ENCODE assay signal across 16 cellular contexts in genomic region chr9:114445616-114446015, GRCh38. TPM values are rescaled to one million over a fixed set of nuclear protein-coding genes. Genes with fewer than 3 reads are reported as not detected.
DNase-seq lines count a peak whose midpoint lies in the region; ATAC-seq and TF ChIP-seq lines count a peak whose summit lies in the region.
"Had no signal": no experiment of that assay in that cellular context is flagged by ENCODE, and none has a peak within 500 bp of the region (broad histone marks: within the 10 kb centered on the region; RNA-seq: fewer than 3 reads in every experiment).

No MANE protein-coding gene starts in this region.

- H3K4me3 ChIP-seq in SK-N-SH (ENCODE audit: low read depth in 2 of 2, low read length in 1 of 2) (no peak overlapping the region), hepatocyte (no peak overlapping the region), OCI-LY7 (ENCODE audit: low read depth, low read length, poor library complexity, severe bottlenecking) (no peak overlapping the region)
- H3K4me3 ChIP-seq: GM12878, Peyer's patch had no signal

- H2AFZ ChIP-seq in SK-N-SH (ENCODE audit: low read depth) (peak overlapping the region; percentile 45; the same call in 1 of the 2 replicates), hepatocyte (no peak overlapping the region), OCI-LY7 (ENCODE audit: low read length) (no peak overlapping the region)

- CTCF ChIA-PET in SK-N-SH (lab: Yijun Ruan, JAX) (interaction anchor here (1.5 kb wide), 1 partner anchor 40 kb away, joined by 6 read pairs; no protein-coding TSS in a partner anchor), OCI-LY7 (lab: Charles Lee; ENCODE audit: unreplicated experiment) (no interaction called here)

- WGBS in SK-N-SH (ENCODE audit: low lambda C conversion rate) = 76% methylated on average over 5 of the region's 5 CpGs
- WGBS in hepatocyte (ENCODE audit: low lambda C conversion rate, missing lambda C conversion rate) = 94% methylated on average over 5 of the region's 5 CpGs

- POLR2A ChIA-PET in SK-N-SH (lab: Yijun Ruan, JAX) (no interaction called here), OCI-LY7 (lab: Charles Lee) (interaction anchor here (0.6 kb wide), 1 partner anchor 17 kb away, joined by 5 read pairs; no protein-coding TSS in a partner anchor)

- TF ChIP-seq EP300 in SK-N-SH (IDR thresholded peaks at IDR 0.05; ENCODE audit: borderline replicate concordance in 1 of 2, low read depth in 1 of 2, low read length in 1 of 2) = no peak

- H3F3A ChIP-seq in SK-N-SH (replicated peaks; ENCODE audit: insufficient read depth) = peaks cover 14% of the 10 kb centered on the region

- no peaks in the 10 kb centered on the region for H3K9me2 ChIP-seq in SK-N-SH
- no peaks in the 10 kb centered on the region for H3K9me2 ChIP-seq in hepatocyte (replicated peaks; ENCODE audit: insufficient read depth)
- H3K9me2 ChIP-seq in OCI-LY7 (ENCODE audit: insufficient read depth, low read length) = no peaks in the 10 kb centered on the region

- TF ChIP-seq CTCF in SK-N-SH (IDR thresholded peaks at IDR 0.05) (no peak), omental fat pad (IDR thresholded peaks at IDR 0.05) (no peak), hepatocyte (IDR thresholded peaks at IDR 0.05; ENCODE audit: poor library complexity) (no peak), OCI-LY7 (conservative IDR thresholded peaks at IDR 0.05; ENCODE audit: low read length) (no peak)

- H3K4me2 ChIP-seq in SK-N-SH (peak overlapping the region; percentile 56), hepatocyte (no peak overlapping the region), OCI-LY7 (ENCODE audit: low read length) (no peak overlapping the region)

- intact Hi-C loops in OCI-LY7 (cut with micrococcal nuclease; ENCODE audit: unreplicated experiment) = no loop called here

- DNase-seq in SK-N-SH (no peak), caudate nucleus (lab: John Stamatoyannopoulos, UW) (no peak), omental fat pad (ENCODE audit: low spot score) (no peak), hepatocyte (ENCODE audit: low spot score) (no peak), OCI-LY7 (ENCODE audit: low spot score) (no peak)
- DNase-seq: CD8-positive, alpha-beta memory T cell; GDM1; KG1; NCI-H1048; NCI-H146; NCI-H524; Peyer's patch had no signal

- no peak for TF ChIP-seq RAD21 in SK-N-SH (IDR thresholded peaks at IDR 0.05; ENCODE audit: low read length)

- H3K27me3 Mint-ChIP-seq in stimulated activated memory B cell treated with anti-CD40 and anti-IgM and Interleukin-4, amounts not matched to agents 10 μg/mL and 1 μg/mL and 100 μg/mL, for 72 hours = no peaks in the 10 kb centered on the region
- H3K27me3 Mint-ChIP-seq: CD8-positive, alpha-beta memory T cell had no signal

- no peak overlapping the region for H3K9ac ChIP-seq in SK-N-SH

- no peaks in the 10 kb centered on the region for H3K9me3 ChIP-seq in SK-N-SH
- H3K9me3 ChIP-seq in hepatocyte (ENCODE audit: low read depth) = no peaks in the 10 kb centered on the region
- H3K9me3 ChIP-seq in OCI-LY7 (ENCODE audit: low read length) = peaks cover 7% of the 10 kb centered on the region; the same call in 1 of the 2 replicates

- no TSS peak for BruUV-seq in OCI-LY7 (replicated peaks; lab: Mats Ljungman, UMichigan)

- H3K36me3 ChIP-seq in SK-N-SH (replicated peaks in 1 of 2; ENCODE audit: control insufficient read depth in 1 of 2, insufficient read depth in 2 of 2, low read length in 1 of 2) = no peaks in the 10 kb centered on the region
- H3K36me3 ChIP-seq in hepatocyte (replicated peaks; ENCODE audit: insufficient read depth, low read depth) = no peaks in the 10 kb centered on the region
- H3K36me3 ChIP-seq in OCI-LY7 (ENCODE audit: insufficient read depth, low read length) = no peaks in the 10 kb centered on the region
- H3K36me3 ChIP-seq: Peyer's patch had no signal

- H3K4me1 ChIP-seq in SK-N-SH (ENCODE audit: control insufficient read depth in 1 of 2, insufficient read depth in 2 of 2, low read depth in 1 of 2, low read length in 1 of 2) = no peaks in the 10 kb centered on the region
- H3K4me1 ChIP-seq in hepatocyte (ENCODE audit: insufficient read depth) = no peaks in the 10 kb centered on the region
- no peaks in the 10 kb centered on the region for H3K4me1 ChIP-seq in OCI-LY7 (ENCODE audit: insufficient read depth, low read length, poor library complexity, severe bottlenecking)
- H3K4me1 ChIP-seq: Peyer's patch had no signal

- H3K36me3 Mint-ChIP-seq in stimulated activated memory B cell treated with anti-CD40 and anti-IgM and Interleukin-4, amounts not matched to agents 10 μg/mL and 1 μg/mL and 100 μg/mL, for 72 hours = peaks cover 15% of the 10 kb centered on the region

- H4K20me1 ChIP-seq in SK-N-SH (ENCODE audit: insufficient read depth) (no peaks in the 10 kb centered on the region), hepatocyte (ENCODE audit: insufficient read depth, poor library complexity, severe bottlenecking) (no peaks in the 10 kb centered on the region), OCI-LY7 (ENCODE audit: insufficient read depth, low read length) (no peaks in the 10 kb centered on the region)

- peak overlapping the region in 1 of 2 experiments; percentile 58; a peak in 2 of 4 replicates for H3K27ac ChIP-seq in SK-N-SH (ENCODE audit: low read depth in 2 of 2, low read length in 1 of 2)
- H3K27ac ChIP-seq in caudate nucleus (ENCODE audit: low read depth, low read length) = peak overlapping the region; percentile 20
- no peak overlapping the region for H3K27ac ChIP-seq in hepatocyte
- H3K27ac ChIP-seq in OCI-LY7 (ENCODE audit: low read depth, low read length, poor library complexity, severe bottlenecking) = no peak overlapping the region
- H3K27ac ChIP-seq: Peyer's patch had no signal

- H3K9me3 Mint-ChIP-seq in stimulated activated memory B cell treated with anti-CD40 and anti-IgM and Interleukin-4, amounts not matched to agents 10 μg/mL and 1 μg/mL and 100 μg/mL, for 72 hours = peaks cover 10% of the 10 kb centered on the region

- peaks cover 31% of the 10 kb centered on the region for H3K4me1 Mint-ChIP-seq in stimulated activated memory B cell treated with anti-CD40 and anti-IgM and Interleukin-4, amounts not matched to agents 10 μg/mL and 1 μg/mL and 100 μg/mL, for 72 hours

- H3K79me2 ChIP-seq in SK-N-SH (ENCODE audit: insufficient read depth) (no peaks in the 10 kb centered on the region), hepatocyte (no peaks in the 10 kb centered on the region), OCI-LY7 (ENCODE audit: insufficient read depth, low read depth, low read length) (no peaks in the 10 kb centered on the region)

- no peaks in the 10 kb centered on the region for H3K27me3 ChIP-seq in SK-N-SH (ENCODE audit: insufficient read depth)
- H3K27me3 ChIP-seq in hepatocyte = no peaks in the 10 kb centered on the region
- H3K27me3 ChIP-seq: Peyer's patch had no signal

- no peak overlapping the region for H3K27ac Mint-ChIP-seq in stimulated activated memory B cell treated with anti-CD40 and anti-IgM and Interleukin-4, amounts not matched to agents 10 μg/mL and 1 μg/mL and 100 μg/mL, for 72 hours
- H3K27ac Mint-ChIP-seq: CD8-positive, alpha-beta memory T cell had no signal

- H3K4me3 Mint-ChIP-seq in stimulated activated memory B cell treated with anti-CD40 and anti-IgM and Interleukin-4, amounts not matched to agents 10 μg/mL and 1 μg/mL and 100 μg/mL, for 72 hours = no peak overlapping the region
- H3K4me3 Mint-ChIP-seq: CD8-positive, alpha-beta memory T cell had no signal

- peak; percentile 59 for ATAC-seq in omental fat pad (ENCODE audit: low FRiP score)
- no peak for ATAC-seq in stimulated activated memory B cell treated with anti-CD40 and anti-IgM and Interleukin-4, amounts not matched to agents 10 μg/mL and 1 μg/mL and 100 μg/mL, for 72 hours
- ATAC-seq in HG03439 (IDR thresholded peaks at IDR 0.05; ENCODE audit: unreplicated experiment) = no peak
- ATAC-seq: GM12878, Right ventricle myocardium inferior had no signal

TF ChIP-seq in SK-N-SH, 30 proteins besides CTCF, POLR2A, EP300 and RAD21 (continues in another document):
- no peak for TF ChIP-seq MAX (IDR thresholded peaks at IDR 0.05; ENCODE audit: low read depth)
- no peak for TF ChIP-seq PBX3 (IDR thresholded peaks at IDR 0.05)
- no peak for TF ChIP-seq RXRA (IDR thresholded peaks at IDR 0.05; ENCODE audit: borderline replicate concordance, low read depth)
- TF ChIP-seq RFX5 (IDR thresholded peaks at IDR 0.05; ENCODE audit: low read length) = no peak

RNA-seq across cellular contexts. Expression of gene AKNA, which starts 57.8 kb away (rescaled TPM):
- polyA plus RNA-seq in SK-N-SH (2012; rRNA removed) = 0.70 and 0.84 TPM in 2 replicates
- 0.28 and 0.55 TPM in 2 replicates for polyA plus RNA-seq in SK-N-SH (2012; cell fraction: cytosol; rRNA removed)
- 2.4 and 3.0 TPM in 2 replicates for polyA plus RNA-seq in SK-N-SH (2012; cell fraction: nucleus; rRNA removed)
- 10 to 100 TPM; 22.6 to 86.1 (median 71.5) TPM for total RNA-seq in omental fat pad
- 12.9 and 13.8 TPM in 2 replicates for total RNA-seq in hepatocyte
- 4.5 and 6.6 TPM in 2 replicates for polyA plus RNA-seq in hepatocyte
- 53.8 and 61.4 TPM in 2 replicates for total RNA-seq in OCI-LY7 (2014; rRNA removed; shearing (Covaris generic))
- total RNA-seq in OCI-LY7 (2022) = 187 and 203 TPM in 2 replicates

RNA-seq across cellular contexts. Expression of gene WHRN, which starts 59.7 kb away (rescaled TPM):
- polyA plus RNA-seq in SK-N-SH (2012; rRNA removed) (2.7 and 4.6 TPM in 2 replicates), hepatocyte (6.6 and 14.4 TPM in 2 replicates)
- 1.2 and 2.0 TPM in 2 replicates for polyA plus RNA-seq in SK-N-SH (2012; cell fraction: cytosol; rRNA removed)
- 23.9 and 28.5 TPM in 2 replicates for polyA plus RNA-seq in SK-N-SH (2012; cell fraction: nucleus; rRNA removed)
- total RNA-seq in omental fat pad (10 to 100 TPM in 1 of 4 donors, 1 to 10 TPM in 3; 3.0 to 15.5 (median 6.6) TPM), hepatocyte (3.2 and 3.7 TPM in 2 replicates), OCI-LY7 (2022) (2.1 TPM in 2 replicates)
- total RNA-seq in OCI-LY7 (2014; rRNA removed; shearing (Covaris generic)) = 0.19 TPM in 1 of 2 replicates, not detected in the other
